Comparison of ENCODE assay signal across 14 cellular contexts in the genomic region with DNA sequence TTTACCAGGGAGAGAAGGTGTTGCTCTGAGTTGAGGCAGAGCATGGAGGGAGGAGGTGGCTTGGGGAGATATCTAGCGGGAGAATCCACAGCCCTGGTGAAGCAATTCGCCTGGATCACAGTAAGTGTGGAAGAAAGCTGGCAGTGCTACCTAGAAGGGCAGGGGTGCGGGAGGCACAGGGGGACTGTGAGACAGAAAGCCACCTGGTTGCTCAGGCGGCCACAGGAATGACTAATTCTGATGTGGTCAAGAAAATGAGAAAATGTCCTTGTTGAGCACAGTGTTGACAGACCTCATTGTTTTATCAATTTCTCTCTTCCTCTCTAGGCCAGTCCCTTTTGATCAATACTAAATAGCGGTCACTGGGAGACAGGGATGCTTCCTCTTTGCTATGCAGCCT.
DNase-seq lines count a peak whose midpoint lies in the region; ATAC-seq and TF ChIP-seq lines count a peak whose summit lies in the region.
"Had no signal": no experiment of that assay in that cellular context is flagged by ENCODE, and none has a peak within 500 bp of the region (broad histone marks: within the 10 kb centered on the region; RNA-seq: fewer than 3 reads in every experiment).

No MANE protein-coding gene starts in this region.

- no peak overlapping the region for H2BK15ac ChIP-seq in mesendoderm (replicated peaks; ENCODE audit: low read depth)

- intact Hi-C loops in body of pancreas (cut with DNase I) (no loop called here), testis (cut with DNase I; ENCODE audit: low total_unique reads) (no loop called here)

- H3K9me3 ChIP-seq in body of pancreas (no peaks in the 10 kb centered on the region), testis (no peaks in the 10 kb centered on the region), MG63 (0 out of 2 replicates have a peak, but pooled peaks cover 2% of the 10 kb centered on the region)
- H3K9me3 ChIP-seq: Caco-2, HAP-1 had no signal

- WGBS in body of pancreas, 2 donors = 44 to 63% methylated on average over 5 of the region's 5 CpGs
- 90 to 96% methylated on average over 5 of the region's 5 CpGs for WGBS in testis, 2 donors
- no CpG with 5 or more reads among the region's 5 CpGs for WGBS in mesendoderm (ENCODE audit: extremely low coverage, insufficient coverage, low lambda C conversion rate)

- H3K4ac ChIP-seq in mesendoderm (ENCODE audit: low read depth, low read length) = no peak overlapping the region

- no peak for ATAC-seq in body of pancreas

- H3K36me3 ChIP-seq in body of pancreas (replicated peaks in 1 of 2; ENCODE audit: insufficient read depth in 1 of 2, low read depth in 2 of 2) (no peaks in the 10 kb centered on the region), testis (ENCODE audit: low read depth, missing control alignments) (no peaks in the 10 kb centered on the region), MG63 (no peaks in the 10 kb centered on the region; the same call in 1 of the 2 replicates), mesendoderm (ENCODE audit: control insufficient read depth, insufficient read depth, low read length) (no peaks in the 10 kb centered on the region)
- H3K36me3 ChIP-seq: HAP-1 had no signal

- H3K27me3 ChIP-seq in body of pancreas = no peaks in the 10 kb centered on the region
- no peaks in the 10 kb centered on the region for H3K27me3 ChIP-seq in testis
- no peaks in the 10 kb centered on the region for H3K27me3 ChIP-seq in MG63
- H3K27me3 ChIP-seq in mesendoderm (ENCODE audit: insufficient read depth, low read length, poor library complexity) = no peaks in the 10 kb centered on the region
- H3K27me3 ChIP-seq: BLaER1 had no signal

- H2BK5ac ChIP-seq in mesendoderm (ENCODE audit: low read length) = no peak overlapping the region

- H3K27ac ChIP-seq in body of pancreas (peak overlapping the region in 1 of 4 donors; percentile 7), testis (no peak overlapping the region), mesendoderm (ENCODE audit: low read depth, low read length) (no peak overlapping the region)
- H3K27ac ChIP-seq: BLaER1 had no signal

- H3K79me2 ChIP-seq in mesendoderm (ENCODE audit: control insufficient read depth, insufficient read depth, low read length) = no peaks in the 10 kb centered on the region

- no peak overlapping the region for H3K23ac ChIP-seq in mesendoderm (ENCODE audit: low read length)

- no peak overlapping the region for H4K5ac ChIP-seq in mesendoderm (ENCODE audit: low read length)

- peak; percentile 78 for DNase-seq in NCI-H146 (lab: John Stamatoyannopoulos, UW)
- DNase-seq in NCI-H146 treated with DMSO at 0.1 percent for 48 hours (lab: John Stamatoyannopoulos, UW; ENCODE audit: unreplicated experiment) = no peak
- DNase-seq in body of pancreas = peak in 3 of 4 donors; percentile 22 to 33 (median 31)
- DNase-seq in kidney tubule cell (ENCODE audit: low spot score) = peak; percentile 8
- no peak for DNase-seq in testis
- DNase-seq in MG63 = no peak
- no peak for DNase-seq in mesendoderm
- DNase-seq: 8988T; AML-193; Caco-2; CD8-positive, alpha-beta memory T cell; GOT3 had no signal

- H3K4me1 ChIP-seq in body of pancreas = peaks cover 16% of the 10 kb centered on the region
- no peaks in the 10 kb centered on the region for H3K4me1 ChIP-seq in testis
- H3K4me1 ChIP-seq in mesendoderm (ENCODE audit: control insufficient read depth, low read depth, low read length) = peaks cover 2% of the 10 kb centered on the region
- H3K4me1 ChIP-seq: BLaER1, HAP-1 had no signal

- H2AK5ac ChIP-seq in mesendoderm (ENCODE audit: low read length) = no peak overlapping the region

- H3K18ac ChIP-seq in mesendoderm (ENCODE audit: low read length) = no peak overlapping the region

- H3K4me3 ChIP-seq in body of pancreas (no peak overlapping the region), testis (no peak overlapping the region), MG63 (no peak overlapping the region), mesendoderm (ENCODE audit: low read length) (no peak overlapping the region)
- H3K4me3 ChIP-seq: BLaER1, HAP-1 had no signal

- H3K79me1 ChIP-seq in mesendoderm (ENCODE audit: low read length) = no peaks in the 10 kb centered on the region

- TF ChIP-seq CTCF in body of pancreas (IDR thresholded peaks at IDR 0.05) = no peak
- TF ChIP-seq CTCF in testis (IDR thresholded peaks at IDR 0.05) = no peak

- no peak overlapping the region for H4K8ac ChIP-seq in mesendoderm (ENCODE audit: low read depth, low read length)

- TF ChIP-seq POLR2A in body of pancreas (IDR thresholded peaks at IDR 0.05) = no peak
- TF ChIP-seq POLR2A in testis (IDR thresholded peaks at IDR 0.05) = no peak

- no peak overlapping the region for H3K4me2 ChIP-seq in mesendoderm (ENCODE audit: low read length)
- H3K4me2 ChIP-seq: BLaER1 had no signal

- H3K56ac ChIP-seq in mesendoderm (ENCODE audit: low read length) = no peak overlapping the region

- no peak overlapping the region for H2BK120ac ChIP-seq in mesendoderm (ENCODE audit: low read depth, low read length)

- no peak overlapping the region for H3K9ac ChIP-seq in mesendoderm (ENCODE audit: low read length)
- H3K9ac ChIP-seq: BLaER1 had no signal

Comparison
In these comparisons a context has a peak if more than half of its experiments do, and no peak if none do; other contexts are left out.
1. DNase-seq: peak in NCI-H146 (single experiment), body of pancreas (3 of 4) and kidney tubule cell (single experiment); none in NCI-H146 treated with DMSO at 0.1 percent for 48 hours (single experiment), testis (single experiment), MG63 (single experiment) and mesendoderm (single experiment).